Comparison of ENCODE assay signal across 16 cellular contexts in the genomic region with DNA sequence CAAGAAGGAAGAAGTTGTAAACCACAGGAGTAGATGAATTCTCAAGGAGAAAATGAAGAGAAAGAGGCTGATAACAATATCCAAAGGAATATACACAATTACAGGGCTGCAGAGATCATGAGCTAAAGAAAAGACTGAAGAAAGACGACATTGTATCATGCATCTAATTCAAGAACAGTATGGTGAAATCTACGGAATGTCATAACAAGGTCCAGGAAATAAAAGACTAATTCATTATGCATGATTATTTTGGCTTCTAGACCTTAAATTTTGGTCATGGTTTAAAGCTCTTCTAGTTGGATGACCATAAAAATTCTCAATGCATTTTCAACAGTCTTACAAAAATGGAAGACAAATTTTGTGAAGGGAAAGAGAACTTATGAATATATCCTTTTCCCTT.
DNase-seq lines count a peak whose midpoint lies in the region; FAIRE-seq lines count a peak whose summit lies in the region.
"Had no signal": no experiment of that assay in that cellular context is flagged by ENCODE, and none has a peak within 500 bp of the region (broad histone marks: within the 10 kb centered on the region; RNA-seq: fewer than 3 reads in every experiment).

No MANE protein-coding gene starts in this region.

- H3K9me3 ChIP-seq in Karpas-422 (ENCODE audit: low read length) (no peaks in the 10 kb centered on the region), mesodermal cell (ENCODE audit: control insufficient read depth, low read length) (no peaks in the 10 kb centered on the region), subcutaneous abdominal adipose tissue (ENCODE audit: control insufficient read depth in 5 of 5, low read length in 5 of 5) (no peaks in the 10 kb centered on the region)
- H3K9me3 ChIP-seq: BLaER1, SJCRH30 had no signal

- H4K20me1 ChIP-seq in Karpas-422 (ENCODE audit: insufficient read depth, low read depth, low read length) = no peaks in the 10 kb centered on the region
- H4K20me1 ChIP-seq: BLaER1 had no signal

- no peaks in the 10 kb centered on the region for H3K79me2 ChIP-seq in Karpas-422 (ENCODE audit: low read length)

- no peak overlapping the region for H3K9ac ChIP-seq in Karpas-422 (ENCODE audit: low read length)
- H3K9ac ChIP-seq in subcutaneous abdominal adipose tissue (ENCODE audit: low read length in 5 of 5) = no peak overlapping the region
- H3K9ac ChIP-seq: BLaER1 had no signal

- no peaks in the 10 kb centered on the region for H3K27me3 Mint-ChIP-seq in dendritic cell treated with granulocyte-macrophage colony-stimulating factor and Interleukin-4, amounts not matched to agents 40 ng/mL and 50 ng/mL, for 4 days

- intact Hi-C loops in dendritic cell treated with granulocyte-macrophage colony-stimulating factor and Interleukin-4, amounts not matched to agents 40 ng/mL and 50 ng/mL, for 4 days (cut with micrococcal nuclease) = loop anchor here (10.0 kb wide), 1 partner anchor 549 kb away; a partner anchor contains a TSS

- no peak for FAIRE-seq in RCC 7860 (lab: Jason Lieb, UNC)
- FAIRE-seq: GM12878 had no signal

- peaks cover 48% of the 10 kb centered on the region for H3K4me1 Mint-ChIP-seq in dendritic cell treated with granulocyte-macrophage colony-stimulating factor and Interleukin-4, amounts not matched to agents 40 ng/mL and 50 ng/mL, for 4 days (ENCODE audit: low read depth)

- no peak overlapping the region for H3K4me2 ChIP-seq in Karpas-422 (ENCODE audit: low read depth, low read length, poor library complexity, severe bottlenecking)
- H3K4me2 ChIP-seq: BLaER1 had no signal

- H3K4me3 ChIP-seq in Karpas-422 (ENCODE audit: low read length) = no peak overlapping the region
- no peak overlapping the region for H3K4me3 ChIP-seq in mesodermal cell (ENCODE audit: extremely low read depth, insufficient read depth, low read length, poor library complexity, severe bottlenecking)
- H3K4me3 ChIP-seq in subcutaneous abdominal adipose tissue (ENCODE audit: low read depth in 1 of 5, low read length in 5 of 5) = no peak overlapping the region
- H3K4me3 ChIP-seq: BLaER1, GM12878, SJCRH30 had no signal

- H3K36me3 Mint-ChIP-seq in dendritic cell treated with granulocyte-macrophage colony-stimulating factor and Interleukin-4, amounts not matched to agents 40 ng/mL and 50 ng/mL, for 4 days (ENCODE audit: low read depth) = no peaks in the 10 kb centered on the region

- H3K36me3 ChIP-seq in Karpas-422 (ENCODE audit: insufficient read depth, low read length) (no peaks in the 10 kb centered on the region), mesodermal cell (ENCODE audit: control insufficient read depth, insufficient read depth, low read length) (no peaks in the 10 kb centered on the region), subcutaneous abdominal adipose tissue (ENCODE audit: control insufficient read depth in 5 of 5, insufficient read depth in 5 of 5, low read length in 5 of 5) (no peaks in the 10 kb centered on the region)
- H3K36me3 ChIP-seq: BLaER1, SJCRH30 had no signal

- H3K27ac ChIP-seq in Karpas-422 (ENCODE audit: low read length) = no peak overlapping the region
- H3K27ac ChIP-seq in mesodermal cell (ENCODE audit: low read depth, low read length, severe bottlenecking) = peak overlapping the region; percentile 94
- H3K27ac ChIP-seq in subcutaneous abdominal adipose tissue (ENCODE audit: low read depth, low read length) = peak overlapping the region; percentile 83
- H3K27ac ChIP-seq: BLaER1, SJCRH30 had no signal

- no peaks in the 10 kb centered on the region for H3K27me3 ChIP-seq in Karpas-422 (ENCODE audit: low read length)
- no peaks in the 10 kb centered on the region for H3K27me3 ChIP-seq in subcutaneous abdominal adipose tissue (ENCODE audit: control insufficient read depth in 5 of 5, insufficient read depth in 4 of 5, low read length in 5 of 5)
- H3K27me3 ChIP-seq: BLaER1, SJCRH30 had no signal

- peak overlapping the region; percentile 66 for H2AFZ ChIP-seq in Karpas-422 (ENCODE audit: low read length)

- peak overlapping the region; percentile 6 for H3K27ac Mint-ChIP-seq in dendritic cell treated with granulocyte-macrophage colony-stimulating factor and Interleukin-4, amounts not matched to agents 40 ng/mL and 50 ng/mL, for 4 days

- no peaks in the 10 kb centered on the region for H3K9me3 Mint-ChIP-seq in dendritic cell treated with granulocyte-macrophage colony-stimulating factor and Interleukin-4, amounts not matched to agents 40 ng/mL and 50 ng/mL, for 4 days
- H3K9me3 Mint-ChIP-seq: H9 had no signal

- no peak for DNase-seq in Karpas-422
- no peak for DNase-seq in RCC 7860 (ENCODE audit: low spot score)
- DNase-seq in GM03348 (ENCODE audit: low spot score) = no peak
- DNase-seq in NCI-H345 treated with DMSO at 0.1 percent for 48 hours (lab: John Stamatoyannopoulos, UW; ENCODE audit: unreplicated experiment) = no peak
- DNase-seq: COR-L47, H9, NCI-H1417, NCI-H2029 treated with DMSO at 0.1 percent for 48 hours, NCI-H510A treated with DMSO at 0.1 percent for 48 hours, RPMI8226, SJCRH30 had no signal

- H3K9me2 ChIP-seq in Karpas-422 (replicated peaks; ENCODE audit: insufficient read depth, low read length) = no peaks in the 10 kb centered on the region

- 83 to 100% methylated on average over 1 of the region's 2 CpGs for WGBS in mesodermal cell (ENCODE audit: insufficient coverage in 2 of 2), 2 experiments

- H3K4me1 ChIP-seq in Karpas-422 (ENCODE audit: low read length) = peaks cover 32% of the 10 kb centered on the region
- peaks cover 46% of the 10 kb centered on the region for H3K4me1 ChIP-seq in mesodermal cell (ENCODE audit: control insufficient read depth, insufficient read depth, low read length, poor library complexity, severe bottlenecking)
- peaks cover 2 to 38% (median 33%) of the 10 kb centered on the region in 5 donors for H3K4me1 ChIP-seq in subcutaneous abdominal adipose tissue (ENCODE audit: control insufficient read depth in 5 of 5, insufficient read depth in 5 of 5, low read length in 5 of 5)

- H3K4me3 Mint-ChIP-seq in dendritic cell treated with granulocyte-macrophage colony-stimulating factor and Interleukin-4, amounts not matched to agents 40 ng/mL and 50 ng/mL, for 4 days = no peak overlapping the region
- H3K4me3 Mint-ChIP-seq: H9 had no signal
